18 cellular contexts compared by ENCODE assay signal in genomic region chr5:111655169-111655924, GRCh38.
DNase-seq lines count a peak whose midpoint lies in the region; ATAC-seq and TF ChIP-seq lines count a peak whose summit lies in the region.
"Had no signal": no experiment of that assay in that cellular context is flagged by ENCODE, and none has a peak within 500 bp of the region (broad histone marks: within the 10 kb centered on the region; RNA-seq: fewer than 3 reads in every experiment).

No MANE protein-coding gene starts in this region.

- H3K36me3 ChIP-seq in adipocyte (ENCODE audit: control insufficient read depth, insufficient read depth, low read length, severe bottlenecking) (no peaks in the 10 kb centered on the region), osteoblast (ENCODE audit: insufficient read depth, low read length) (no peaks in the 10 kb centered on the region)
- H3K36me3 ChIP-seq: colonic mucosa, Peyer's patch had no signal

- H4K20me1 ChIP-seq in osteoblast (ENCODE audit: insufficient read depth, low read length) = no peaks in the 10 kb centered on the region

- H3K27ac ChIP-seq in osteoblast (ENCODE audit: low read depth, low read length) = no peak overlapping the region
- H3K27ac ChIP-seq: colonic mucosa, Peyer's patch had no signal

- peak; percentile 32 for DNase-seq in G401 (ENCODE audit: low spot score)
- peak; percentile 67 for DNase-seq in adipocyte (ENCODE audit: low read depth)
- DNase-seq in fibroblast of the conjunctiva (ENCODE audit: low read depth) = peak; percentile 28
- DNase-seq in osteoblast (ENCODE audit: insufficient read length, low spot score, missing footprints) = peak; percentile 53
- DNase-seq in GM19238 (ENCODE audit: insufficient read length, low spot score) = no peak
- DNase-seq: activated CD8-positive, alpha-beta T cell treated with anti-CD3 and anti-CD28 coated beads, Interleukin-2, amount 10 ng/mL, durations not matched to agents 7 days and 5 days; colonic mucosa; GDM1; head of caudate nucleus; mesendoderm; MM.1S; Peyer's patch; stimulated activated CD4-positive, alpha-beta T cell treated with anti-CD3 and anti-CD28 coated beads, Interleukin-4, amount 100 ng/mL, for 24 hours; stimulated activated naive CD8-positive, alpha-beta T cell treated with anti-CD3 and anti-CD28 coated beads, Interleukin-15, Interleukin-2, amounts not matched to agents 100 U/mL and 50 U/mL, for 24 hours; T1000 had no signal

- TF ChIP-seq CTCF in osteoblast (IDR thresholded peaks at IDR 0.05; ENCODE audit: extremely low read depth, low read depth, low read length) = no peak

- H3K4me1 ChIP-seq in adipocyte (ENCODE audit: control insufficient read depth, insufficient read depth, low read length) (no peaks in the 10 kb centered on the region), osteoblast (ENCODE audit: insufficient read depth, low read length) (no peaks in the 10 kb centered on the region)
- H3K4me1 ChIP-seq: colonic mucosa, Peyer's patch had no signal

- ATAC-seq in HG03565 (IDR thresholded peaks at IDR 0.05; ENCODE audit: unreplicated experiment) (no peak), GM21737 (IDR thresholded peaks at IDR 0.05; ENCODE audit: unreplicated experiment) (no peak), HG02642 (IDR thresholded peaks at IDR 0.05; ENCODE audit: poor library complexity, unreplicated experiment) (no peak)
- ATAC-seq: activated CD8-positive, alpha-beta T cell treated with anti-CD3 and anti-CD28 coated beads, Interleukin-2, amount 10 ng/mL, durations not matched to agents 7 days and 5 days; stimulated activated naive CD8-positive, alpha-beta T cell treated with anti-CD3 and anti-CD28 coated beads, Interleukin-15, Interleukin-2, amounts not matched to agents 100 U/mL and 50 U/mL, for 24 hours had no signal

- no peaks in the 10 kb centered on the region for H3K79me2 ChIP-seq in osteoblast (ENCODE audit: insufficient read depth, low read length)

- no peaks in the 10 kb centered on the region for H3K27me3 ChIP-seq in adipocyte (replicated peaks; ENCODE audit: control insufficient read depth, insufficient read depth, low read length)
- H3K27me3 ChIP-seq in osteoblast (ENCODE audit: insufficient read depth, low read length) = no peaks in the 10 kb centered on the region
- H3K27me3 ChIP-seq: colonic mucosa, Peyer's patch had no signal

- H3K9me3 ChIP-seq in adipocyte (ENCODE audit: control insufficient read depth, low read length) (peaks cover 3% of the 10 kb centered on the region), osteoblast (ENCODE audit: low read depth, low read length) (no peaks in the 10 kb centered on the region)
- H3K9me3 ChIP-seq: colonic mucosa, Peyer's patch had no signal

- H3K9ac ChIP-seq in adipocyte (ENCODE audit: low read length) = no peak overlapping the region

- no peak overlapping the region for H2AFZ ChIP-seq in osteoblast (ENCODE audit: low read length)

- no peak overlapping the region for H3K4me2 ChIP-seq in osteoblast (ENCODE audit: insufficient read depth, low read length)

- in situ Hi-C loops in G401 (cut with HindIII; ENCODE audit: low sequenced_read_pairs) = no loop called here

- no peak overlapping the region for H3K4me3 ChIP-seq in adipocyte (ENCODE audit: low read length)
- H3K4me3 ChIP-seq in osteoblast (ENCODE audit: insufficient read depth, low read length) = no peak overlapping the region
- H3K4me3 ChIP-seq: colonic mucosa, Peyer's patch had no signal
